17 cellular contexts compared by ENCODE assay signal in the genomic region with DNA sequence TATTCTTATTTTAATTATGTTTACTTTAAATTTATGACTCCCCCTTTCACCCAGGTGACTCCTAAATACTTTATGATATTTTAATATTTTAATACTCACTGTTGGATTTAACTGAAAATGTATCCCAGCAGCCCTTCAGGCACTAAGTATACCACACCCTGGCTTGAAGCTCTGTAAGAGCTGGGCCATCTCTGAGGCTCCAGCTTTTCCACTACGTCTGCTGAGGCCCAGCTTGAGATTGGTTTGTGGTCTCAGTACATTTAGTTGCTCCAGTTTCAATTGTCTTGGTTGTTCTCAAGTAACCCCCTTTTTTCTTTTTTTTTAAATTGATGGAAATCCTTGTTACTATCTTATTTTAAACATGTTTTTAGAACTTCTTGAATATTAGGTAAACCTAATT. TPM values are rescaled to one million over a fixed set of nuclear protein-coding genes. Genes with fewer than 3 reads are reported as not detected.
DNase-seq lines count a peak whose midpoint lies in the region; ATAC-seq and TF ChIP-seq lines count a peak whose summit lies in the region.
"Had no signal": no experiment of that assay in that cellular context is flagged by ENCODE, and none has a peak within 500 bp of the region (broad histone marks: within the 10 kb centered on the region; RNA-seq: fewer than 3 reads in every experiment).

No MANE protein-coding gene starts in this region.

- H3K27ac ChIP-seq in dorsolateral prefrontal cortex = peak overlapping the region in 35 of 59 donors; percentile 2 to 76 (median 46)
- no peak overlapping the region for H3K27ac ChIP-seq in right cardiac atrium (ENCODE audit: low read length)
- H3K27ac ChIP-seq in tibial artery = no peak overlapping the region

- 49% methylated on average over 1 of the region's 1 CpG for WGBS in right cardiac atrium

- DNase-seq in Right ventricle myocardium inferior (ENCODE audit: missing footprints) (no peak), cardiac septum (ENCODE audit: low spot score) (no peak), dorsolateral prefrontal cortex (no peak), right cardiac atrium (peak in 2 of 3 donors; percentile 16 to 55), tibial artery (no peak), T1000 (lab: John Stamatoyannopoulos, UW) (no peak), nucleus accumbens (lab: John Stamatoyannopoulos, UW) (no peak)
- DNase-seq: C1 segment of cervical spinal cord, COR-L47, Karpas-422, NCI-H1048, NCI-H1694, NCI-H2107, NCI-H226, NCI-H69 had no signal

- no peak for TF ChIP-seq CTCF in dorsolateral prefrontal cortex (IDR thresholded peaks at IDR 0.05 in 54 of 56, conservative IDR thresholded peaks at IDR 0.05 in 2 of 56; ENCODE audit: low read depth in 1 of 56, partially characterized antibody in 56 of 56)
- no peak for TF ChIP-seq CTCF in tibial artery (IDR thresholded peaks at IDR 0.05)

- no peaks in the 10 kb centered on the region for H3K4me1 ChIP-seq in right cardiac atrium (ENCODE audit: control insufficient read depth, insufficient read depth, low read length)
- H3K4me1 ChIP-seq in tibial artery = peaks cover 0 to 6% (median 0%) of the 10 kb centered on the region in 4 donors

- H3K9me3 ChIP-seq in right cardiac atrium (ENCODE audit: control insufficient read depth, low read length) (no peaks in the 10 kb centered on the region), tibial artery (no peaks in the 10 kb centered on the region)

- H3K27me3 ChIP-seq in dorsolateral prefrontal cortex (no peaks in the 10 kb centered on the region), right cardiac atrium (ENCODE audit: control insufficient read depth, insufficient read depth) (no peaks in the 10 kb centered on the region), tibial artery (no peaks in the 10 kb centered on the region)

- ATAC-seq in Right ventricle myocardium inferior (peak; percentile 73), right cardiac atrium (peak; percentile 73 to 81), GM18502 (IDR thresholded peaks at IDR 0.05; ENCODE audit: poor library complexity, unreplicated experiment) (no peak)

- intact Hi-C loops in Right ventricle myocardium inferior (cut with DNase I) (no loop called here), cardiac septum (cut with DNase I) (loop anchor here (2.0 kb wide), 1 partner anchor 69 kb away; no protein-coding TSS in a partner anchor), dorsolateral prefrontal cortex (cut with DNase I) (no loop called here), right cardiac atrium (cut with DNase I) (loop anchor here in 1 of 4 donors (5.0 kb wide), 1 partner anchor 42 kb away; no protein-coding TSS in a partner anchor), tibial artery (cut with DNase I; ENCODE audit: low total_unique reads) (no loop called here)

- no peaks in the 10 kb centered on the region for H3K36me3 ChIP-seq in tibial artery

- H3K4me3 ChIP-seq in dorsolateral prefrontal cortex (peak overlapping the region in 3 of 59 donors; percentile 3 to 35 (median 4)), right cardiac atrium (ENCODE audit: low read length) (no peak overlapping the region), tibial artery (no peak overlapping the region)

RNA-seq across cellular contexts. Expression of a gene that starts 27.0 kb away (rescaled TPM):
- total RNA-seq in Right ventricle myocardium inferior (not detected), cardiac septum (0.57 TPM), dorsolateral prefrontal cortex (1 to 10 TPM in 51 of 120 experiments, under 1 TPM in 45, not detected in 24; 0.45 to 3.6 (median 1.0) TPM), right cardiac atrium (under 1 TPM in 2 of 4 donors, not detected in 2; 0.23 to 0.54 TPM)
- polyA plus RNA-seq in right cardiac atrium = 0.20 TPM
- total RNA-seq: A172 had no signal

RNA-seq across cellular contexts. Expression of a gene that starts 30.6 kb away (rescaled TPM):
- total RNA-seq in Right ventricle myocardium inferior (8.6 TPM), cardiac septum (8.5 TPM), dorsolateral prefrontal cortex (10 to 100 TPM in 88 of 120 experiments, 1 to 10 TPM in 32; 3.1 to 28.7 (median 11.7) TPM), right cardiac atrium (10 to 100 TPM in 1 of 4 donors, 1 to 10 TPM in 3; 6.2 to 10.9 (median 7.0) TPM)
- 4.0 TPM for polyA plus RNA-seq in right cardiac atrium

Comparison
In these comparisons a context has a peak if more than half of its experiments do, and no peak if none do; other contexts are left out.
1. DNase-seq: peak in right cardiac atrium (2 of 3); none in Right ventricle myocardium inferior (single experiment), cardiac septum (single experiment), dorsolateral prefrontal cortex (0 of 10), tibial artery (0 of 2), T1000 (single experiment) and nucleus accumbens (0 of 56).
2. H3K27ac ChIP-seq: peak in dorsolateral prefrontal cortex (35 of 59); none in right cardiac atrium (single experiment) and tibial artery (0 of 2).